15 cellular contexts compared by ENCODE assay signal in genomic region chr10:27568196-27569175, GRCh38.
DNase-seq lines count a peak whose midpoint lies in the region; ATAC-seq and TF ChIP-seq lines count a peak whose summit lies in the region.
"Had no signal": no experiment of that assay in that cellular context is flagged by ENCODE, and none has a peak within 500 bp of the region (broad histone marks: within the 10 kb centered on the region; RNA-seq: fewer than 3 reads in every experiment).

No MANE protein-coding gene starts in this region.

- H3K36me3 Mint-ChIP-seq in CD4-positive, alpha-beta T cell (ENCODE audit: low read depth), result no peaks in the 10 kb centered on the region
- H3K36me3 Mint-ChIP-seq in activated CD4-positive, alpha-beta memory T cell treated with anti-CD3 and anti-CD28 coated beads for 36 hours, result peaks cover 3% of the 10 kb centered on the region
- peaks cover 12 to 25% (median 23%) of the 10 kb centered on the region in 5 donors for H3K36me3 Mint-ChIP-seq in naive thymus-derived CD4-positive, alpha-beta T cell

- H3K27me3 Mint-ChIP-seq in CD4-positive, alpha-beta T cell, result no peaks in the 10 kb centered on the region
- no peaks in the 10 kb centered on the region for H3K27me3 Mint-ChIP-seq in activated CD4-positive, alpha-beta memory T cell treated with anti-CD3 and anti-CD28 coated beads for 36 hours
- no peaks in the 10 kb centered on the region for H3K27me3 Mint-ChIP-seq in naive thymus-derived CD4-positive, alpha-beta T cell

- intact Hi-C loops in CD4-positive, alpha-beta T cell (cut with DNase I, micrococcal nuclease), result no loop called here
- intact Hi-C loops in activated CD4-positive, alpha-beta memory T cell treated with anti-CD3 and anti-CD28 coated beads for 36 hours (cut with micrococcal nuclease), result loop anchor here (10.0 kb wide), 1 partner anchor 826 kb away; no protein-coding TSS in a partner anchor
- intact Hi-C loops in naive thymus-derived CD4-positive, alpha-beta T cell (cut with micrococcal nuclease), result no loop called here
- intact Hi-C loops in PC-3 (cut with micrococcal nuclease) (no loop called here), body of pancreas (cut with DNase I) (no loop called here)

- no peaks in the 10 kb centered on the region for H4K20me1 ChIP-seq in PC-3 (ENCODE audit: low read length)

- POLR2A ChIA-PET in CD4-positive, alpha-beta T cell (lab: Charles Lee), result no interaction called here
- POLR2A ChIA-PET in activated CD4-positive, alpha-beta memory T cell treated with anti-CD3 and anti-CD28 coated beads for 36 hours (lab: Charles Lee), result no interaction called here
- POLR2A ChIA-PET in naive thymus-derived CD4-positive, alpha-beta T cell (lab: Charles Lee), result no interaction called here
- POLR2A ChIA-PET in PC-3 (lab: Charles Lee; ENCODE audit: unreplicated experiment), result no interaction called here

- no peaks in the 10 kb centered on the region for H3K27me3 ChIP-seq in CD4-positive, alpha-beta T cell (ENCODE audit: control insufficient read depth, insufficient read depth, low read length)
- no peaks in the 10 kb centered on the region for H3K27me3 ChIP-seq in naive thymus-derived CD4-positive, alpha-beta T cell (ENCODE audit: control insufficient read depth in 2 of 2, insufficient read depth in 2 of 2, low read length in 2 of 2)
- H3K27me3 ChIP-seq in PC-3 (ENCODE audit: low read length) (no peaks in the 10 kb centered on the region; the same call in 1 of the 2 replicates), body of pancreas (no peaks in the 10 kb centered on the region)
- H3K27me3 ChIP-seq: uterus had no signal

- no peak for DNase-seq in CD4-positive, alpha-beta T cell
- no peak for DNase-seq in activated CD4-positive, alpha-beta memory T cell treated with anti-CD3 and anti-CD28 coated beads for 36 hours
- DNase-seq in naive thymus-derived CD4-positive, alpha-beta T cell, result no peak
- DNase-seq in LoVo (ENCODE audit: low spot score) (no peak), PC-3 (no peak), body of pancreas (no peak)
- DNase-seq: mesenchymal stem cell; NCI-H2081; NCI-H524 treated with DMSO at 0.1 percent for 48 hours; stimulated activated naive CD4-positive, alpha-beta T cell treated with Interleukin-2 at 50 U/mL for 16 hours; SW 1271; uterus had no signal

- H3K4me1 ChIP-seq in naive thymus-derived CD4-positive, alpha-beta T cell (ENCODE audit: control insufficient read depth in 2 of 2, insufficient read depth in 2 of 2, low read length in 2 of 2), result peaks cover 3 to 31% of the 10 kb centered on the region in 2 donors
- H3K4me1 ChIP-seq in PC-3 (ENCODE audit: insufficient read depth, low read length) (no peaks in the 10 kb centered on the region), body of pancreas (no peaks in the 10 kb centered on the region)
- H3K4me1 ChIP-seq: uterus had no signal

- no peaks in the 10 kb centered on the region for H3K9me2 ChIP-seq in PC-3 (replicated peaks; ENCODE audit: low read length)

- peak overlapping the region; percentile 63 for H3K27ac Mint-ChIP-seq in CD4-positive, alpha-beta T cell
- peak overlapping the region; percentile 53 for H3K27ac Mint-ChIP-seq in activated CD4-positive, alpha-beta memory T cell treated with anti-CD3 and anti-CD28 coated beads for 36 hours
- H3K27ac Mint-ChIP-seq in naive thymus-derived CD4-positive, alpha-beta T cell, result peak overlapping the region in 2 of 9 donors; percentile 25 to 71
- H3K27ac Mint-ChIP-seq: CD4-positive, CD25-positive, alpha-beta regulatory T cell had no signal

- peaks cover 31% of the 10 kb centered on the region for H3K4me1 Mint-ChIP-seq in CD4-positive, alpha-beta T cell (ENCODE audit: low read depth)
- H3K4me1 Mint-ChIP-seq in activated CD4-positive, alpha-beta memory T cell treated with anti-CD3 and anti-CD28 coated beads for 36 hours (ENCODE audit: low read depth), result peaks cover 28% of the 10 kb centered on the region
- peaks cover 15 to 40% (median 26%) of the 10 kb centered on the region in 7 donors for H3K4me1 Mint-ChIP-seq in naive thymus-derived CD4-positive, alpha-beta T cell

- WGBS in body of pancreas, 2 donors, result 70 to 74% methylated on average over 7 of the region's 7 CpGs

- H2AFZ ChIP-seq in PC-3 (ENCODE audit: low read length), result no peak overlapping the region

- no peak for TF ChIP-seq POLR2A in body of pancreas (IDR thresholded peaks at IDR 0.05)

- H3K79me2 ChIP-seq in PC-3 (ENCODE audit: low read length), result no peaks in the 10 kb centered on the region

- TF ChIP-seq CTCF in CD4-positive, alpha-beta T cell (IDR thresholded peaks at IDR 0.05), result no peak
- TF ChIP-seq CTCF in PC-3 (conservative IDR thresholded peaks at IDR 0.05; ENCODE audit: low read depth, low read length) (no peak), body of pancreas (IDR thresholded peaks at IDR 0.05) (no peak)

- no peaks in the 10 kb centered on the region for H3K36me3 ChIP-seq in naive thymus-derived CD4-positive, alpha-beta T cell (ENCODE audit: control insufficient read depth in 2 of 3, insufficient read depth in 3 of 3, low read length in 3 of 3)
- H3K36me3 ChIP-seq in PC-3 (ENCODE audit: low read depth, low read length), result no peaks in the 10 kb centered on the region
- H3K36me3 ChIP-seq in body of pancreas (replicated peaks in 1 of 2; ENCODE audit: insufficient read depth in 1 of 2, low read depth in 2 of 2), result no peaks in the 10 kb centered on the region
- H3K36me3 ChIP-seq: uterus had no signal

- no TSS peak for BruUV-seq in PC-3 (replicated peaks; lab: Mats Ljungman, UMichigan)

- no peak overlapping the region for H3K4me3 Mint-ChIP-seq in CD4-positive, alpha-beta T cell
- no peak overlapping the region for H3K4me3 Mint-ChIP-seq in activated CD4-positive, alpha-beta memory T cell treated with anti-CD3 and anti-CD28 coated beads for 36 hours
- peak overlapping the region in 1 of 10 donors; percentile 42 for H3K4me3 Mint-ChIP-seq in naive thymus-derived CD4-positive, alpha-beta T cell
- H3K4me3 Mint-ChIP-seq: CD4-positive, CD25-positive, alpha-beta regulatory T cell had no signal

- H3K9me3 ChIP-seq in CD4-positive, alpha-beta T cell (ENCODE audit: control insufficient read depth, low read length), result no peaks in the 10 kb centered on the region
- no peaks in the 10 kb centered on the region for H3K9me3 ChIP-seq in naive thymus-derived CD4-positive, alpha-beta T cell (ENCODE audit: control insufficient read depth in 2 of 3, low read length in 3 of 3)
- no peaks in the 10 kb centered on the region for H3K9me3 ChIP-seq in PC-3 (ENCODE audit: low read length)
- no peaks in the 10 kb centered on the region for H3K9me3 ChIP-seq in body of pancreas
- H3K9me3 ChIP-seq: uterus had no signal

- no peaks in the 10 kb centered on the region for H3F3A ChIP-seq in PC-3 (ENCODE audit: low read length, unreplicated experiment)

- peaks cover 4% of the 10 kb centered on the region for H3K9me3 Mint-ChIP-seq in CD4-positive, alpha-beta T cell
- no peaks in the 10 kb centered on the region for H3K9me3 Mint-ChIP-seq in activated CD4-positive, alpha-beta memory T cell treated with anti-CD3 and anti-CD28 coated beads for 36 hours
- H3K9me3 Mint-ChIP-seq in naive thymus-derived CD4-positive, alpha-beta T cell, result peaks cover 0 to 10% (median 2%) of the 10 kb centered on the region in 11 donors

- H3K4me2 ChIP-seq in PC-3 (ENCODE audit: low read length), result no peak overlapping the region

- no peak overlapping the region for H3K9ac ChIP-seq in PC-3 (ENCODE audit: low read length)

- CTCF ChIA-PET in CD4-positive, alpha-beta T cell (lab: Charles Lee), result interaction anchor here (1.0 kb wide), 1 partner anchor 1035 kb away, joined by 4 read pairs; no protein-coding TSS in a partner anchor
- CTCF ChIA-PET in activated CD4-positive, alpha-beta memory T cell treated with anti-CD3 and anti-CD28 coated beads for 36 hours (lab: Charles Lee), result no interaction called here
- CTCF ChIA-PET in naive thymus-derived CD4-positive, alpha-beta T cell (lab: Charles Lee), result no interaction called here
- CTCF ChIA-PET in PC-3 (lab: Charles Lee), result no interaction called here

- no peak for ATAC-seq in CD4-positive, alpha-beta T cell (ENCODE audit: poor library complexity)
- peak; percentile 36 for ATAC-seq in GM18520 (IDR thresholded peaks at IDR 0.05; ENCODE audit: unreplicated experiment)
- peak; percentile 63 for ATAC-seq in naive thymus-derived CD4-positive, alpha-beta T cell
- ATAC-seq in PC-3, result no peak
- ATAC-seq in body of pancreas, result no peak
- ATAC-seq: Panc1 had no signal

- no peak overlapping the region for H3K4me3 ChIP-seq in naive thymus-derived CD4-positive, alpha-beta T cell (ENCODE audit: low read length)
- H3K4me3 ChIP-seq in PC-3 (ENCODE audit: low read length) (no peak overlapping the region), body of pancreas (no peak overlapping the region)
- H3K4me3 ChIP-seq: uterus had no signal

- H3K27ac ChIP-seq in CD4-positive, alpha-beta T cell (ENCODE audit: low read depth, low read length), result no peak overlapping the region
- H3K27ac ChIP-seq in naive thymus-derived CD4-positive, alpha-beta T cell (ENCODE audit: low read depth, low read length), result no peak overlapping the region
- H3K27ac ChIP-seq in PC-3 (ENCODE audit: low read length), result no peak overlapping the region
- no peak overlapping the region for H3K27ac ChIP-seq in body of pancreas
- H3K27ac ChIP-seq: uterus had no signal

Comparison
In these comparisons a context has a peak if more than half of its experiments do, and no peak if none do; other contexts are left out.
1. ATAC-seq: peak in GM18520 (single experiment) and naive thymus-derived CD4-positive, alpha-beta T cell (single experiment); none in CD4-positive, alpha-beta T cell (single experiment), PC-3 (single experiment) and body of pancreas (single experiment).